ENCODE assay signal across 10 cellular contexts in genomic region chr10:101901340-101901739, GRCh38. TPM values are rescaled to one million over a fixed set of nuclear protein-coding genes. Genes with fewer than 3 reads are reported as not detected.
DNase-seq lines count a peak whose midpoint lies in the region; ATAC-seq and TF ChIP-seq lines count a peak whose summit lies in the region.
"Had no signal": no experiment of that assay in that cellular context is flagged by ENCODE, and none has a peak within 500 bp of the region (broad histone marks: within the 10 kb centered on the region; RNA-seq: fewer than 3 reads in every experiment).

No MANE protein-coding gene starts in this region.

- H3K36me3 ChIP-seq in gastrocnemius medialis, result no peaks in the 10 kb centered on the region

- H3K4me3 ChIP-seq in GM12875 (ENCODE audit: low read depth, low read length), result no peak overlapping the region
- H3K4me3 ChIP-seq in coronary artery, result no peak overlapping the region
- no peak overlapping the region for H3K4me3 ChIP-seq in gastrocnemius medialis

- no peak overlapping the region for H3K27ac Mint-ChIP-seq in T-helper 17 cell

- TF ChIP-seq POLR2A in gastrocnemius medialis (IDR thresholded peaks at IDR 0.05), result no peak

- peaks cover 17% of the 10 kb centered on the region for H3K4me1 Mint-ChIP-seq in T-helper 17 cell

- intact Hi-C loops in gastrocnemius medialis (cut with DNase I; ENCODE audit: low total_unique reads), result no loop called here

- in situ Hi-C loops in gastrocnemius medialis (cut with MboI; ENCODE audit: low sequenced_read_pairs in 4 of 4), result no loop called here

- no peak for DNase-seq in T-helper 17 cell
- no peak for DNase-seq in coronary artery (ENCODE audit: low spot score)
- no peak for DNase-seq in gastrocnemius medialis
- no peak for DNase-seq in SKM-1 (lab: John Stamatoyannopoulos, UW; ENCODE audit: unreplicated experiment)
- DNase-seq: DND-41, hypothalamus had no signal

- peaks cover 8% of the 10 kb centered on the region for H3K36me3 Mint-ChIP-seq in T-helper 17 cell (ENCODE audit: low read depth)

- H3K27ac ChIP-seq in coronary artery (no peak overlapping the region), gastrocnemius medialis (no peak overlapping the region)

- H3K4me1 ChIP-seq in gastrocnemius medialis, result peaks cover 21 to 24% of the 10 kb centered on the region in 2 donors

- ATAC-seq in GM19455 (IDR thresholded peaks at IDR 0.05; ENCODE audit: unreplicated experiment), result peak; percentile 65
- ATAC-seq in HG03135 (IDR thresholded peaks at IDR 0.05; ENCODE audit: unreplicated experiment), result peak; percentile 68
- ATAC-seq in T-helper 17 cell, result peak; percentile 69
- no peak for ATAC-seq in GM21717 (IDR thresholded peaks at IDR 0.05; ENCODE audit: unreplicated experiment)
- ATAC-seq in gastrocnemius medialis, result no peak

- H3K9me3 ChIP-seq in T-helper 17 cell (ENCODE audit: control insufficient read depth, low read length, poor library complexity, severe bottlenecking) (no peaks in the 10 kb centered on the region), gastrocnemius medialis (no peaks in the 10 kb centered on the region)

- no peak overlapping the region for H3K4me3 Mint-ChIP-seq in T-helper 17 cell

- TF ChIP-seq CTCF in GM12875 (IDR thresholded peaks at IDR 0.05; ENCODE audit: borderline replicate concordance, insufficient read depth, low read depth, low read length) (peak; percentile 64; the same call in 1 of the 2 replicates), coronary artery (IDR thresholded peaks at IDR 0.05) (no peak), gastrocnemius medialis (IDR thresholded peaks at IDR 0.05 in 4 of 5, conservative IDR thresholded peaks at IDR 0.05 in 1 of 5) (no peak)

- H3K27me3 Mint-ChIP-seq in T-helper 17 cell, result no peaks in the 10 kb centered on the region

- no peaks in the 10 kb centered on the region for H3K27me3 ChIP-seq in gastrocnemius medialis

RNA-seq across cellular contexts. Expression of gene KCNIP2, which starts 57.7 kb away (rescaled TPM):
- total RNA-seq in T-helper 17 cell (1 to 10 TPM; 2.9 to 4.1 TPM), gastrocnemius medialis (1 to 10 TPM in 1 of 4 donors, under 1 TPM in 2, not detected in 1; 0.33 to 2.4 (median 0.39) TPM)

Comparison
In these comparisons a context has a peak if more than half of its experiments do, and no peak if none do; other contexts are left out.
1. ATAC-seq: peak in GM19455 (single experiment), HG03135 (single experiment) and T-helper 17 cell (single experiment); none in GM21717 (single experiment) and gastrocnemius medialis (0 of 2).